16 cellular contexts compared by ENCODE assay signal in the genomic region with DNA sequence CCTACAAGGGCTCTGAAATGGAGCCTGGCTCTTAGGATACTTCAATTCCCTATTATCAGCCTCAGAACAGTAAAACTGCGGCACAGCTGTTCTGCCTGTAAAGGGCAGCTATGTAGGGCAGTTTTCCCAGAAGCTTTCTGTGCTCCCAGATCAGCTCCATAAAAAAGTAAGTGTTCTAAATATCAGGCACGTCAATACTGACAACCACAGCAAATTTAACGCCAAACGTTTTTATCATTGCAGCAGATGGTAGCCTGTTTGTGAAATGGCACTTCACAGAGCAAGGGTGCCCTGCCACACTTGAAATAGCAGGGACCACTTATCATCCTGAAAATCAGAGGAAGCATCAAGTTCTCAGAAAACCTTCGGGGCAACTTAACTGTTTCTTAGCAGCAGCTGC. TPM values are rescaled to one million over a fixed set of nuclear protein-coding genes. Genes with fewer than 3 reads are reported as not detected.
A peak's percentile ranks its signal among the peaks of the same experiment; 100 is the strongest.
DNase-seq lines count a peak whose midpoint lies in the region; ATAC-seq and TF ChIP-seq lines count a peak whose summit lies in the region.
"Had no signal": no experiment of that assay in that cellular context is flagged by ENCODE, and none has a peak within 500 bp of the region (broad histone marks: within the 10 kb centered on the region; RNA-seq: fewer than 3 reads in every experiment).

No MANE protein-coding gene starts in this region.

- peaks cover 0 to 10% of the 10 kb centered on the region in 2 donors for H3K4me1 ChIP-seq in gastrocnemius medialis
- H3K4me1 ChIP-seq: colonic mucosa had no signal

- no peaks in the 10 kb centered on the region for H3K27me3 Mint-ChIP-seq in mesothelial cell of epicardium (ENCODE audit: low read depth)

- H3K27me3 ChIP-seq in WERI-Rb-1 (ENCODE audit: insufficient read depth, low read depth, severe bottlenecking) (no peaks in the 10 kb centered on the region), gastrocnemius medialis (no peaks in the 10 kb centered on the region)
- H3K27me3 ChIP-seq: colonic mucosa had no signal

- no peaks in the 10 kb centered on the region for H3K9me3 Mint-ChIP-seq in mesothelial cell of epicardium
- H3K9me3 Mint-ChIP-seq: nephron had no signal

- intact Hi-C loops in gastrocnemius medialis (cut with DNase I; ENCODE audit: low total_unique reads): no loop called here

- no peak for TF ChIP-seq CTCF in mesothelial cell of epicardium (IDR thresholded peaks at IDR 0.05; ENCODE audit: unreplicated experiment)
- no peak for TF ChIP-seq CTCF in WERI-Rb-1 (IDR thresholded peaks at IDR 0.05; ENCODE audit: low read depth, low read length)
- TF ChIP-seq CTCF in gastrocnemius medialis (IDR thresholded peaks at IDR 0.05 in 4 of 5, conservative IDR thresholded peaks at IDR 0.05 in 1 of 5): no peak

- TF ChIP-seq POLR2A in gastrocnemius medialis (IDR thresholded peaks at IDR 0.05): no peak

- H3K4me3 ChIP-seq in SK-N-MC: peak overlapping the region; percentile 19; the same call in 1 of the 2 replicates
- no peak overlapping the region for H3K4me3 ChIP-seq in WERI-Rb-1 (ENCODE audit: low read depth, low read length)
- no peak overlapping the region for H3K4me3 ChIP-seq in gastrocnemius medialis
- H3K4me3 ChIP-seq: colonic mucosa had no signal

- H3K36me3 Mint-ChIP-seq in mesothelial cell of epicardium: no peaks in the 10 kb centered on the region
- H3K36me3 Mint-ChIP-seq: WTC11 had no signal

- peak overlapping the region; percentile 92 for H3K27ac ChIP-seq in SK-N-MC
- no peak overlapping the region for H3K27ac ChIP-seq in WERI-Rb-1
- no peak overlapping the region for H3K27ac ChIP-seq in gastrocnemius medialis
- H3K27ac ChIP-seq: colonic mucosa, HL-60 had no signal

- H3K36me3 ChIP-seq in SK-N-MC (ENCODE audit: insufficient read depth, low read length) (no peaks in the 10 kb centered on the region), WERI-Rb-1 (no peaks in the 10 kb centered on the region), gastrocnemius medialis (no peaks in the 10 kb centered on the region)
- H3K36me3 ChIP-seq: colonic mucosa had no signal

- H3K9ac ChIP-seq in SK-N-MC (ENCODE audit: insufficient read length): peak overlapping the region; percentile 22

- peaks cover 27% of the 10 kb centered on the region for H3K4me1 Mint-ChIP-seq in mesothelial cell of epicardium
- H3K4me1 Mint-ChIP-seq: WTC11 had no signal

- in situ Hi-C loops in gastrocnemius medialis (cut with MboI; ENCODE audit: low sequenced_read_pairs in 4 of 4): no loop called here

- peak overlapping the region; percentile 22 for H3K27ac Mint-ChIP-seq in mesothelial cell of epicardium
- H3K27ac Mint-ChIP-seq: WTC11 had no signal

- ATAC-seq in gastrocnemius medialis: no peak
- ATAC-seq: WTC11 had no signal

- H3K4me3 Mint-ChIP-seq in mesothelial cell of epicardium: no peak overlapping the region
- H3K4me3 Mint-ChIP-seq: nephron, WTC11 had no signal

- H3K9me3 ChIP-seq in SK-N-MC (ENCODE audit: low read depth, low read length) (no peaks in the 10 kb centered on the region), WERI-Rb-1 (ENCODE audit: severe bottlenecking) (no peaks in the 10 kb centered on the region), gastrocnemius medialis (no peaks in the 10 kb centered on the region)
- H3K9me3 ChIP-seq: colonic mucosa had no signal

- peak; percentile 95 for DNase-seq in GF-D8 (lab: John Stamatoyannopoulos, UW)
- DNase-seq in NCI-H187 (lab: John Stamatoyannopoulos, UW): peak; percentile 13 to 66
- DNase-seq in SK-N-MC (ENCODE audit: low read depth, low spot score): no peak
- DNase-seq in mesothelial cell of epicardium (ENCODE audit: low spot score in 2 of 2, unreplicated experiment in 2 of 2): no peak
- no peak for DNase-seq in WERI-Rb-1
- no peak for DNase-seq in gastrocnemius medialis
- DNase-seq in CD1c-positive myeloid dendritic cell (ENCODE audit: extremely low spot score): no peak
- DNase-seq in kidney tubule cell (ENCODE audit: low spot score): no peak
- DNase-seq: activated effector memory CD4-positive, alpha-beta T cell treated with anti-CD3 and anti-CD28 coated beads, Interleukin-2, amount 50 U/mL, for 16 hours; colonic mucosa; Karpas-422; NCI-H1930; NK-92 treated with Interleukin-12 subunit alpha and Interleukin-12 subunit beta, amount 100 ng/mL, for 24 hours had no signal

RNA-seq across cellular contexts. Expression of a gene that starts 54.8 kb away (rescaled TPM):
- total RNA-seq in mesothelial cell of epicardium: 5.6 to 6.9 TPM (median 6.5 TPM) in 3 replicates
- total RNA-seq in gastrocnemius medialis: under 1 TPM in 1 of 4 donors, not detected in 3; 0.26 TPM
- total RNA-seq: WTC11 had no signal

Comparison
In these comparisons a context has a peak if more than half of its experiments do, and no peak if none do; other contexts are left out.
1. DNase-seq: peak in GF-D8 (single experiment) and NCI-H187 (2 of 2); none in SK-N-MC (single experiment), mesothelial cell of epicardium (0 of 2), WERI-Rb-1 (single experiment), gastrocnemius medialis (0 of 2), CD1c-positive myeloid dendritic cell (single experiment) and kidney tubule cell (single experiment).